Comparison of ENCODE assay signal across 23 cellular contexts in genomic region chr1:156367386-156368156, GRCh38. TPM values are rescaled to one million over a fixed set of nuclear protein-coding genes. Genes with fewer than 3 reads are reported as not detected.
DNase-seq lines count a peak whose midpoint lies in the region; ATAC-seq, FAIRE-seq and TF ChIP-seq lines count a peak whose summit lies in the region.
"Had no signal": no experiment of that assay in that cellular context is flagged by ENCODE, and none has a peak within 500 bp of the region (broad histone marks: within the 10 kb centered on the region; RNA-seq: fewer than 3 reads in every experiment).

No MANE protein-coding gene starts in this region.

- H3K27ac Mint-ChIP-seq in endodermal cell (no peak overlapping the region), type B pancreatic cell (no peak overlapping the region)
- H3K27ac Mint-ChIP-seq: CD8-positive, alpha-beta T cell had no signal

- no peak overlapping the region for H2AFZ ChIP-seq in HepG2 (ENCODE audit: low read length)

- H3K4me1 ChIP-seq in HepG2 (ENCODE audit: insufficient read depth, low read length) (peaks cover 72% of the 10 kb centered on the region), right lobe of liver (peaks cover 0 to 23% (median 0%) of the 10 kb centered on the region in 4 donors), endodermal cell (ENCODE audit: control insufficient read depth, insufficient read depth, low read length) (peaks cover 6% of the 10 kb centered on the region), mesodermal cell (ENCODE audit: control insufficient read depth, insufficient read depth, low read length, poor library complexity, severe bottlenecking) (peaks cover 23% of the 10 kb centered on the region)

- peaks cover 26% of the 10 kb centered on the region for H3K79me2 ChIP-seq in HepG2 (ENCODE audit: insufficient read depth, low read length)

- H3K36me3 ChIP-seq in HepG2 (replicated peaks in 1 of 2; ENCODE audit: control insufficient read depth in 1 of 2, insufficient read depth in 2 of 2, low read length in 2 of 2) (no peaks in the 10 kb centered on the region; a peak in 1 of 5 replicates), right lobe of liver (no peaks in the 10 kb centered on the region), endodermal cell (ENCODE audit: control insufficient read depth, insufficient read depth, low read length) (no peaks in the 10 kb centered on the region), mesodermal cell (ENCODE audit: control insufficient read depth, insufficient read depth, low read length) (no peaks in the 10 kb centered on the region)
- H3K36me3 ChIP-seq: BLaER1 had no signal

- ATAC-seq in HepG2 (peak; percentile 66), right lobe of liver (no peak), GM19328 (IDR thresholded peaks at IDR 0.05; ENCODE audit: unreplicated experiment) (no peak), GM19463 (IDR thresholded peaks at IDR 0.05; ENCODE audit: unreplicated experiment) (no peak)
- ATAC-seq: CD8-positive, alpha-beta T cell had no signal

- in situ Hi-C loops in HepG2 (cut with HindIII; ENCODE audit: extremely low pct_ligation_motif_present, low pct_unique_long_range_greater_than_20kb), result no loop called here

- H3K9ac ChIP-seq in HepG2 (ENCODE audit: insufficient read depth, low read depth, low read length), result peak overlapping the region; percentile 90
- no peak overlapping the region for H3K9ac ChIP-seq in endodermal cell (ENCODE audit: extremely low read depth, low read length, poor library complexity, severe bottlenecking)
- H3K9ac ChIP-seq: BLaER1 had no signal

- FAIRE-seq in HepG2 (lab: Jason Lieb, UNC), result peak; percentile 53
- FAIRE-seq: H54 had no signal

- H3K4me1 Mint-ChIP-seq in endodermal cell, result peaks cover 16% of the 10 kb centered on the region
- peaks cover 9% of the 10 kb centered on the region for H3K4me1 Mint-ChIP-seq in type B pancreatic cell (ENCODE audit: unreplicated experiment)

- intact Hi-C loops in HepG2 (cut with micrococcal nuclease; ENCODE audit: unreplicated experiment) (no loop called here), right lobe of liver (cut with DNase I) (no loop called here)

- under 1% methylated on average over 6 of the region's 9 CpGs for WGBS in HepG2 (ENCODE audit: low lambda C conversion rate)
- 68% methylated on average over 6 of the region's 9 CpGs for WGBS in right lobe of liver (ENCODE audit: insufficient coverage, low coverage, low lambda C conversion rate, missing lambda C conversion rate)
- WGBS in endodermal cell (ENCODE audit: insufficient coverage in 1 of 2, insufficient read length in 1 of 2), 2 experiments, result 81 to 82% methylated on average over 4 to 9 of the region's 9 CpGs
- 77 to 81% methylated on average over 7 to 9 of the region's 9 CpGs for WGBS in mesodermal cell (ENCODE audit: insufficient coverage in 2 of 2), 2 experiments

- peak; percentile 45 for DNase-seq in HepG2 (ENCODE audit: low spot score)
- no peak for DNase-seq in right lobe of liver
- peak; percentile 55 for DNase-seq in endodermal cell
- no peak for DNase-seq in type B pancreatic cell (ENCODE audit: extremely low spot score, unreplicated experiment)
- no peak for DNase-seq in mucosa of gallbladder (ENCODE audit: low spot score)
- DNase-seq: 8988T; CD8-positive, alpha-beta T cell; DMS79 treated with DMSO at 0.1 percent for 48 hours; NCI-H1105 treated with DMSO at 0.1 percent for 48 hours; NCI-H187; NCI-H526 treated with DMSO at 0.1 percent for 48 hours; NK-92 treated with Interleukin-12 subunit alpha and Interleukin-12 subunit beta, amount 100 ng/mL, for 24 hours had no signal

- peak overlapping the region; percentile 12 for H3K4me3 Mint-ChIP-seq in endodermal cell
- peak overlapping the region; percentile 41 for H3K4me3 Mint-ChIP-seq in type B pancreatic cell
- H3K4me3 Mint-ChIP-seq: CD8-positive, alpha-beta T cell; IgD-negative memory B cell had no signal

- H3K27me3 Mint-ChIP-seq in endodermal cell (ENCODE audit: insufficient read depth) (peaks cover 31% of the 10 kb centered on the region), type B pancreatic cell (peaks cover 66% of the 10 kb centered on the region)

- H3K4me2 ChIP-seq in HepG2 (ENCODE audit: low read depth, low read length), result peak overlapping the region; percentile 98
- H3K4me2 ChIP-seq: BLaER1 had no signal

- no peak for TF ChIP-seq CTCF in HepG2 (CRISPR knock-in tag; IDR thresholded peaks at IDR 0.05)
- no peak for TF ChIP-seq CTCF in right lobe of liver (IDR thresholded peaks at IDR 0.05)
- no peak for TF ChIP-seq CTCF in endodermal cell (conservative IDR thresholded peaks at IDR 0.05)
- no peak for TF ChIP-seq CTCF in type B pancreatic cell (conservative IDR thresholded peaks at IDR 0.05)

- TSS peak; percentile 45 for BruUV-seq in HepG2 (replicated peaks; lab: Mats Ljungman, UMichigan)

- no peaks in the 10 kb centered on the region for H4K20me1 ChIP-seq in HepG2 (ENCODE audit: insufficient read depth, low read length)
- H4K20me1 ChIP-seq: BLaER1 had no signal

- peak overlapping the region; percentile 98 for H3K27ac ChIP-seq in HepG2 (ENCODE audit: extremely low read length, insufficient read depth, low read length)
- H3K27ac ChIP-seq in right lobe of liver, result no peak overlapping the region
- H3K27ac ChIP-seq in endodermal cell (ENCODE audit: low read depth, low read length), result no peak overlapping the region
- peak overlapping the region; percentile 47 for H3K27ac ChIP-seq in mesodermal cell (ENCODE audit: low read depth, low read length, severe bottlenecking)
- H3K27ac ChIP-seq: BLaER1, RWPE1 had no signal

- POLR2A ChIA-PET in HepG2 (lab: Yijun Ruan, JAX), result interaction anchor here (1.2 to 8.5 kb wide), 4 partner anchors 14 to 90 kb away, joined by 3 to 189 read pairs (median 7); partner anchors contain the start of genes CCT3 and TSACC

- H3K9me3 Mint-ChIP-seq in endodermal cell (no peaks in the 10 kb centered on the region), type B pancreatic cell (no peaks in the 10 kb centered on the region)
- H3K9me3 Mint-ChIP-seq: CD8-positive, alpha-beta T cell; IgD-negative memory B cell had no signal

- peak in 1 of 2 experiments; percentile 65; a peak in 2 of 4 replicates for TF ChIP-seq POLR2A in HepG2 (IDR thresholded peaks at IDR 0.05; ENCODE audit: insufficient read depth in 1 of 2, low read depth in 2 of 2, low read length in 2 of 2)
- TF ChIP-seq POLR2A in right lobe of liver (IDR thresholded peaks at IDR 0.05), result no peak

- TF ChIP-seq RAD21 in HepG2 (CRISPR knock-in tag; IDR thresholded peaks at IDR 0.05), result no peak

- TF ChIP-seq EP300 in HepG2 (IDR thresholded peaks at IDR 0.05; ENCODE audit: low read depth in 2 of 2, low read length in 2 of 2), result no peak
- TF ChIP-seq EP300 in HepG2 (CRISPR knock-in tag; IDR thresholded peaks at IDR 0.05; ENCODE audit: borderline replicate concordance), result no peak

- CTCF ChIA-PET in HepG2 (lab: Yijun Ruan, JAX; ENCODE audit: low intra/inter-chr PET ratio, low total read pairs), result no interaction called here

- H3K27me3 ChIP-seq in HepG2 (ENCODE audit: control insufficient read depth in 1 of 2, insufficient read depth in 2 of 2, low read length in 2 of 2), result no peaks in the 10 kb centered on the region; a peak in 1 of 5 replicates
- no peaks in the 10 kb centered on the region for H3K27me3 ChIP-seq in right lobe of liver
- peaks cover 26% of the 10 kb centered on the region for H3K27me3 ChIP-seq in endodermal cell (ENCODE audit: control insufficient read depth, insufficient read depth, low read length, poor library complexity, severe bottlenecking)

- H3K36me3 Mint-ChIP-seq in endodermal cell (ENCODE audit: low read depth) (no peaks in the 10 kb centered on the region), type B pancreatic cell (no peaks in the 10 kb centered on the region)
- H3K36me3 Mint-ChIP-seq: CD8-positive, alpha-beta T cell; IgD-negative memory B cell had no signal

- H3K4me3 ChIP-seq in HepG2 (replicated peaks in 1 of 3; ENCODE audit: insufficient read depth in 1 of 3, low read depth in 2 of 3, low read length in 3 of 3), result peak overlapping the region; percentile 70 to 91 (median 90)
- no peak overlapping the region for H3K4me3 ChIP-seq in right lobe of liver
- H3K4me3 ChIP-seq in endodermal cell (ENCODE audit: low read length), result no peak overlapping the region
- no peak overlapping the region for H3K4me3 ChIP-seq in mesodermal cell (ENCODE audit: extremely low read depth, insufficient read depth, low read length, poor library complexity, severe bottlenecking)
- H3K4me3 ChIP-seq: BLaER1 had no signal

- H3K9me3 ChIP-seq in HepG2 (ENCODE audit: low read length), result no peaks in the 10 kb centered on the region
- no peaks in the 10 kb centered on the region for H3K9me3 ChIP-seq in right lobe of liver
- no peaks in the 10 kb centered on the region for H3K9me3 ChIP-seq in endodermal cell (ENCODE audit: control insufficient read depth, low read length)
- H3K9me3 ChIP-seq in mesodermal cell (ENCODE audit: control insufficient read depth, low read length), result no peaks in the 10 kb centered on the region
- H3K9me3 ChIP-seq: BLaER1 had no signal

RNA-seq across cellular contexts. Expression of gene RHBG, which starts 1.4 kb away (rescaled TPM):
- total RNA-seq in HepG2 (2016; rRNA removed; fragmentation: Illumina TruSeq; extraction: Trizol) (19.9 and 73.5 TPM in 2 replicates), right lobe of liver (1 to 10 TPM in 2 of 6 experiments, under 1 TPM in 2, not detected in 2; 0.42 to 1.6 (median 1.1) TPM), endodermal cell (1 to 10 TPM; 3.9 to 4.0 TPM), type B pancreatic cell (ENCODE audit: low replicate concordance) (0.17 and 0.88 TPM in 2 replicates), mucosa of gallbladder (0.29 TPM)
- 27.1 and 27.2 TPM in 2 replicates for total RNA-seq in HepG2 (2016; cell fraction: cytosol; rRNA removed; fragmentation: Illumina TruSeq; extraction: Trizol; ENCODE audit: low read depth)
- total RNA-seq in HepG2 (2016; cell fraction: insoluble cytoplasmic fraction; rRNA removed; fragmentation: Illumina TruSeq; extraction: Trizol), result 19.0 and 70.7 TPM in 2 replicates
- total RNA-seq in HepG2 (2016; cell fraction: membrane; rRNA removed; fragmentation: Illumina TruSeq; extraction: Trizol), result 28.4 and 29.7 TPM in 2 replicates
- 120 and 140 TPM in 2 replicates for total RNA-seq in HepG2 (2016; cell fraction: nucleus; rRNA removed; fragmentation: Illumina TruSeq; extraction: Trizol)
- 61.8 and 90.0 TPM in 2 replicates for polyA plus RNA-seq in HepG2 (2011; rRNA removed)
- polyA plus RNA-seq in HepG2 (2011; cell fraction: cytosol; rRNA removed), result 15.8 and 22.5 TPM in 2 replicates
- polyA plus RNA-seq in HepG2 (2011; cell fraction: nucleus; rRNA removed), result 518 and 570 TPM in 2 replicates
- polyA plus RNA-seq in HepG2 (2012), result 48.2 and 62.5 TPM in 2 replicates
- polyA plus RNA-seq in HepG2 (2016; cell fraction: cytosol; fragmentation: Illumina TruSeq; extraction: Trizol; ENCODE audit: low read depth), result 19.4 and 21.4 TPM in 2 replicates
- polyA plus RNA-seq in HepG2 (2016; cell fraction: insoluble cytoplasmic fraction; fragmentation: Illumina TruSeq; extraction: Trizol; ENCODE audit: low read depth), result 25.1 and 33.6 TPM in 2 replicates
- polyA plus RNA-seq in HepG2 (2016; cell fraction: membrane; fragmentation: Illumina TruSeq; extraction: Trizol; ENCODE audit: low read depth), result 30.5 and 32.9 TPM in 2 replicates
- polyA plus RNA-seq in HepG2 (2016; cell fraction: nucleus; fragmentation: Illumina TruSeq; extraction: Trizol; ENCODE audit: insufficient read depth, low read depth), result 499 and 532 TPM in 2 replicates
- polyA minus RNA-seq in HepG2 (2011; rRNA and poly(A)+ RNA removed; ENCODE audit: low replicate concordance), result 63.5 TPM in 1 of 2 replicates, not detected in the other
- polyA minus RNA-seq in HepG2 (2011; cell fraction: cytosol; rRNA and poly(A)+ RNA removed), result 7.9 and 12.7 TPM in 2 replicates
- 124 and 143 TPM in 2 replicates for polyA minus RNA-seq in HepG2 (2011; cell fraction: nucleus; rRNA and poly(A)+ RNA removed)
- polyA plus RNA-seq in endodermal cell (2013, experiment 1 of 2), result 0.50 TPM
- 0.33 TPM for polyA plus RNA-seq in endodermal cell (2013, experiment 2 of 2)
- 0.44 TPM for polyA plus RNA-seq in mesodermal cell (2013, experiment 1 of 2)
- 0.76 TPM for polyA plus RNA-seq in mesodermal cell (2013, experiment 2 of 2)
- total RNA-seq: CD8-positive, alpha-beta T cell; HT1080; LHCN-M2; OCI-LY7 had no signal
- polyA plus RNA-seq: IgD-negative memory B cell had no signal

RNA-seq across cellular contexts. Expression of gene TSACC, which starts 29.2 kb away (rescaled TPM):
- 1.6 and 2.6 TPM in 2 replicates for total RNA-seq in HepG2 (2016; rRNA removed; fragmentation: Illumina TruSeq; extraction: Trizol)
- total RNA-seq in HepG2 (2016; cell fraction: cytosol; rRNA removed; fragmentation: Illumina TruSeq; extraction: Trizol; ENCODE audit: low read depth), result 3.1 and 3.2 TPM in 2 replicates
- total RNA-seq in HepG2 (2016; cell fraction: insoluble cytoplasmic fraction; rRNA removed; fragmentation: Illumina TruSeq; extraction: Trizol), result 1.7 and 2.4 TPM in 2 replicates
- total RNA-seq in HepG2 (2016; cell fraction: membrane; rRNA removed; fragmentation: Illumina TruSeq; extraction: Trizol), result 1.8 and 4.6 TPM in 2 replicates
- 1.3 and 1.8 TPM in 2 replicates for total RNA-seq in HepG2 (2016; cell fraction: nucleus; rRNA removed; fragmentation: Illumina TruSeq; extraction: Trizol)
- 1.5 and 1.6 TPM in 2 replicates for polyA plus RNA-seq in HepG2 (2011; rRNA removed)
- polyA plus RNA-seq in HepG2 (2011; cell fraction: cytosol; rRNA removed), result 2.1 and 3.4 TPM in 2 replicates
- polyA plus RNA-seq in HepG2 (2011; cell fraction: nucleus; rRNA removed), result 0.64 and 1.1 TPM in 2 replicates
- 1.0 and 1.6 TPM in 2 replicates for polyA plus RNA-seq in HepG2 (2012)
- polyA plus RNA-seq in HepG2 (2016; cell fraction: cytosol; fragmentation: Illumina TruSeq; extraction: Trizol; ENCODE audit: low read depth), result 3.0 and 3.7 TPM in 2 replicates
- 2.9 and 3.8 TPM in 2 replicates for polyA plus RNA-seq in HepG2 (2016; cell fraction: insoluble cytoplasmic fraction; fragmentation: Illumina TruSeq; extraction: Trizol; ENCODE audit: low read depth)
- 3.6 and 4.2 TPM in 2 replicates for polyA plus RNA-seq in HepG2 (2016; cell fraction: membrane; fragmentation: Illumina TruSeq; extraction: Trizol; ENCODE audit: low read depth)
- 1.3 TPM in 1 of 2 replicates, not detected in the other for polyA plus RNA-seq in HepG2 (2016; cell fraction: nucleus; fragmentation: Illumina TruSeq; extraction: Trizol; ENCODE audit: insufficient read depth, low read depth)
- polyA minus RNA-seq in HepG2 (2011; rRNA and poly(A)+ RNA removed; ENCODE audit: low replicate concordance), result 0.88 and 2.1 TPM in 2 replicates
- polyA minus RNA-seq in HepG2 (2011; cell fraction: cytosol; rRNA and poly(A)+ RNA removed), result not detected in 2 replicates
- polyA minus RNA-seq in HepG2 (2011; cell fraction: nucleus; rRNA and poly(A)+ RNA removed), result 1.3 TPM in 1 of 2 replicates, not detected in the other
- total RNA-seq in right lobe of liver, result 1 to 10 TPM in 2 of 6 experiments, under 1 TPM in 2, not detected in 2; 0.37 to 1.1 (median 0.99) TPM
- 1 to 10 TPM in 1 of 2 donors, under 1 TPM in 1; 0.62 to 1.6 TPM for total RNA-seq in endodermal cell
- not detected for polyA plus RNA-seq in endodermal cell (2013, experiment 1 of 2)
- 1.2 TPM for polyA plus RNA-seq in endodermal cell (2013, experiment 2 of 2)
- polyA plus RNA-seq in mesodermal cell (2013, experiment 1 of 2), result not detected
- polyA plus RNA-seq in mesodermal cell (2013, experiment 2 of 2), result not detected
- total RNA-seq in type B pancreatic cell (ENCODE audit: low replicate concordance), result 0.63 TPM in 1 of 2 replicates, not detected in the other
- not detected for total RNA-seq in mucosa of gallbladder
- total RNA-seq: G401, LHCN-M2 had no signal

RNA-seq across cellular contexts. Expression of gene CCT3, which starts 29.5 kb away (rescaled TPM):
- total RNA-seq in HepG2 (2016; rRNA removed; fragmentation: Illumina TruSeq; extraction: Trizol) (615 and 870 TPM in 2 replicates), right lobe of liver (100 to 1,000 TPM in 3 of 6 experiments, 10 to 100 TPM in 3; 79.3 to 179 (median 115) TPM), endodermal cell (100 to 1,000 TPM; 323 to 351 TPM), type B pancreatic cell (ENCODE audit: low replicate concordance) (209 and 301 TPM in 2 replicates), mucosa of gallbladder (202 TPM)
- 207 and 214 TPM in 2 replicates for total RNA-seq in HepG2 (2016; cell fraction: cytosol; rRNA removed; fragmentation: Illumina TruSeq; extraction: Trizol; ENCODE audit: low read depth)
- total RNA-seq in HepG2 (2016; cell fraction: insoluble cytoplasmic fraction; rRNA removed; fragmentation: Illumina TruSeq; extraction: Trizol), result 624 and 897 TPM in 2 replicates
- total RNA-seq in HepG2 (2016; cell fraction: membrane; rRNA removed; fragmentation: Illumina TruSeq; extraction: Trizol), result 301 and 320 TPM in 2 replicates
- total RNA-seq in HepG2 (2016; cell fraction: nucleus; rRNA removed; fragmentation: Illumina TruSeq; extraction: Trizol), result 255 and 260 TPM in 2 replicates
- 301 and 319 TPM in 2 replicates for polyA plus RNA-seq in HepG2 (2011; rRNA removed)
- 366 and 378 TPM in 2 replicates for polyA plus RNA-seq in HepG2 (2011; cell fraction: cytosol; rRNA removed)
- 96.9 and 114 TPM in 2 replicates for polyA plus RNA-seq in HepG2 (2011; cell fraction: nucleus; rRNA removed)
- 221 and 275 TPM in 2 replicates for polyA plus RNA-seq in HepG2 (2012)
- polyA plus RNA-seq in HepG2 (2016; cell fraction: cytosol; fragmentation: Illumina TruSeq; extraction: Trizol; ENCODE audit: low read depth), result 103 and 105 TPM in 2 replicates
- polyA plus RNA-seq in HepG2 (2016; cell fraction: insoluble cytoplasmic fraction; fragmentation: Illumina TruSeq; extraction: Trizol; ENCODE audit: low read depth), result 652 and 701 TPM in 2 replicates
- 159 and 175 TPM in 2 replicates for polyA plus RNA-seq in HepG2 (2016; cell fraction: membrane; fragmentation: Illumina TruSeq; extraction: Trizol; ENCODE audit: low read depth)
- polyA plus RNA-seq in HepG2 (2016; cell fraction: nucleus; fragmentation: Illumina TruSeq; extraction: Trizol; ENCODE audit: insufficient read depth, low read depth), result 306 and 309 TPM in 2 replicates
- polyA minus RNA-seq in HepG2 (2011; rRNA and poly(A)+ RNA removed; ENCODE audit: low replicate concordance), result 227 and 626 TPM in 2 replicates
- 253 and 292 TPM in 2 replicates for polyA minus RNA-seq in HepG2 (2011; cell fraction: cytosol; rRNA and poly(A)+ RNA removed)
- polyA minus RNA-seq in HepG2 (2011; cell fraction: nucleus; rRNA and poly(A)+ RNA removed), result 83.3 and 153 TPM in 2 replicates
- 255 TPM for polyA plus RNA-seq in endodermal cell (2013, experiment 1 of 2)
- 247 TPM for polyA plus RNA-seq in endodermal cell (2013, experiment 2 of 2)
- polyA plus RNA-seq in mesodermal cell (2013, experiment 1 of 2), result 308 TPM
- 292 TPM for polyA plus RNA-seq in mesodermal cell (2013, experiment 2 of 2)

Comparison
In these comparisons a context has a peak if more than half of its experiments do, and no peak if none do; other contexts are left out.
1. DNase-seq: peak in HepG2 (single experiment) and endodermal cell (single experiment); none in right lobe of liver (0 of 3), type B pancreatic cell (single experiment) and mucosa of gallbladder (single experiment).
2. H3K27ac ChIP-seq: peak in HepG2 (single experiment) and mesodermal cell (single experiment); none in right lobe of liver (0 of 3) and endodermal cell (single experiment).
3. H3K4me3 ChIP-seq: peak in HepG2 (3 of 3); none in right lobe of liver (0 of 3), endodermal cell (single experiment) and mesodermal cell (single experiment).
4. RNA of gene RHBG, which starts 1.4 kb away (total RNA-seq): 19.0 to 140 TPM in HepG2; 3.9 to 4.0 TPM in endodermal cell, 0.42 to 1.6 TPM in right lobe of liver, 0.29 TPM in mucosa of gallbladder (single experiment) and 0.17 to 0.88 TPM in type B pancreatic cell; every median in the first group is over 4 times any median in the second.